Comparison of ENCODE assay signal across 1 cellular context in the genomic region with DNA sequence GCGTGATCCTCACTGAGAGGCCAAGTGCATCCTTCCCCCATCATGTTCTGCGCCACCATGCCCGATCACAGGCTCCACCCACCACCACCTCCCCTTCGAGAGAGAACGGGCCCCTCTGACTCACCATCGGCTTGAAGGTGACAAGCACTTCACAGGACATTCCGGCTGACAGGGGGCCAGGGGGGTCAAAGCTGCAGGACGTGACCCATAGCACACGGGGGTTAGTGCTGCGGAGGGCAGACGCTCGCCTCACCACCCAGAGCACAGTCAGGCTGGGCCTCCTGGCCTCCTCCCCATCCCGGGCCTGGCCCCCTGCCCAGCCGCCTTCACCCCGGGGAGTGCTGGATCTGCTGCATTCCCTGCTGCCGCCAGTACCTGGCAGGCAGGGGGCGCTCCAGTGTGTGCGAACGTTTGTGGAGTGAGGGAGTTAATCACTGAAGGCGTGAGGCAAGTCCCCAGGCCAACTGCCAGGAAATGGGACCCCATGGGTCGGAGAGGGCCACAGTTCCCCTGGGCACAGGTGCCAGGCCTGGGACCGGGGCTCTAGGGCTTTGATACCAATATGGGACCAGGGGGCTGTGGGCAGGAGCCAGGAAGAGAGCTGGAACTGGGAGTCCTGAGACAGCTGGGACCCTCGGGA.
TF ChIP-seq lines count a peak whose summit lies in the region.

No MANE protein-coding gene starts in this region.

TF ChIP-seq in WTC11, 78 proteins besides CTCF, POLR2A, EP300 and RAD21 (continued from another document and continues in another):
- TF ChIP-seq, protein P1, sequence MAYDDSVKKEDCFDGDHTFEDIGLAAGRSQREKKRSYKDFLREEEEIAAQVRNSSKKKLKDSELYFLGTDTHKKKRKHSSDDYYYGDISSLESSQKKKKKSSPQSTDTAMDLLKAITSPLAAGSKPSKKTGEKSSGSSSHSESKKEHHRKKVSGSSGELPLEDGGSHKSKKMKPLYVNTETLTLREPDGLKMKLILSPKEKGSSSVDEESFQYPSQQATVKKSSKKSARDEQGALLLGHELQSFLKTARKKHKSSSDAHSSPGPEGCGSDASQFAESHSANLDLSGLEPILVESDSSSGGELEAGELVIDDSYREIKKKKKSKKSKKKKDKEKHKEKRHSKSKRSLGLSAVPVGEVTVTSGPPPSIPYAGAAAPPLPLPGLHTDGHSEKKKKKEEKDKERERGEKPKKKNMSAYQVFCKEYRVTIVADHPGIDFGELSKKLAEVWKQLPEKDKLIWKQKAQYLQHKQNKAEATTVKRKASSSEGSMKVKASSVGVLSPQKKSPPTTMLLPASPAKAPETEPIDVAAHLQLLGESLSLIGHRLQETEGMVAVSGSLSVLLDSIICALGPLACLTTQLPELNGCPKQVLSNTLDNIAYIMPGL (CRISPR knock-in tag; IDR thresholded peaks at IDR 0.05) = peak; percentile 95
- TF ChIP-seq FOXK1 (CRISPR knock-in tag; IDR thresholded peaks at IDR 0.05) = peak; percentile 36; the same call in 1 of the 2 replicates
- 0 out of 2 replicates have a peak, but pooled peaks have one; percentile 30 for TF ChIP-seq CREB1 (CRISPR knock-in tag; IDR thresholded peaks at IDR 0.05)
- TF ChIP-seq ZNF121 (CRISPR knock-in tag; IDR thresholded peaks at IDR 0.05) = no peak
- TF ChIP-seq SP1 (CRISPR knock-in tag; conservative IDR thresholded peaks at IDR 0.05) = peak; percentile 61; the same call in 1 of the 2 replicates
- no peak for TF ChIP-seq RORB (CRISPR knock-in tag; IDR thresholded peaks at IDR 0.05)
- 0 out of 2 replicates have a peak, but pooled peaks have one; percentile 59 for TF ChIP-seq GABPB1 (CRISPR knock-in tag; IDR thresholded peaks at IDR 0.05)
- TF ChIP-seq CBFB (CRISPR knock-in tag; IDR thresholded peaks at IDR 0.05; ENCODE audit: low read depth) = no peak
- TF ChIP-seq OVOL2 (CRISPR knock-in tag; IDR thresholded peaks at IDR 0.05; ENCODE audit: borderline replicate concordance) = no peak
- TF ChIP-seq, protein P2, sequence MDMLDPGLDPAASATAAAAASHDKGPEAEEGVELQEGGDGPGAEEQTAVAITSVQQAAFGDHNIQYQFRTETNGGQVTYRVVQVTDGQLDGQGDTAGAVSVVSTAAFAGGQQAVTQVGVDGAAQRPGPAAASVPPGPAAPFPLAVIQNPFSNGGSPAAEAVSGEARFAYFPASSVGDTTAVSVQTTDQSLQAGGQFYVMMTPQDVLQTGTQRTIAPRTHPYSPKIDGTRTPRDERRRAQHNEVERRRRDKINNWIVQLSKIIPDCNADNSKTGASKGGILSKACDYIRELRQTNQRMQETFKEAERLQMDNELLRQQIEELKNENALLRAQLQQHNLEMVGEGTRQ (CRISPR knock-in tag; IDR thresholded peaks at IDR 0.05) = no peak
- no peak for TF ChIP-seq PRRX2 (CRISPR knock-in tag; IDR thresholded peaks at IDR 0.05)
- no peak for TF ChIP-seq JAZF1 (CRISPR knock-in tag; IDR thresholded peaks at IDR 0.05)
- TF ChIP-seq, protein P3, sequence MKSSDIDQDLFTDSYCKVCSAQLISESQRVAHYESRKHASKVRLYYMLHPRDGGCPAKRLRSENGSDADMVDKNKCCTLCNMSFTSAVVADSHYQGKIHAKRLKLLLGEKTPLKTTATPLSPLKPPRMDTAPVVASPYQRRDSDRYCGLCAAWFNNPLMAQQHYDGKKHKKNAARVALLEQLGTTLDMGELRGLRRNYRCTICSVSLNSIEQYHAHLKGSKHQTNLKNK (CRISPR knock-in tag; IDR thresholded peaks at IDR 0.05) = no peak
- TF ChIP-seq, protein P4, sequence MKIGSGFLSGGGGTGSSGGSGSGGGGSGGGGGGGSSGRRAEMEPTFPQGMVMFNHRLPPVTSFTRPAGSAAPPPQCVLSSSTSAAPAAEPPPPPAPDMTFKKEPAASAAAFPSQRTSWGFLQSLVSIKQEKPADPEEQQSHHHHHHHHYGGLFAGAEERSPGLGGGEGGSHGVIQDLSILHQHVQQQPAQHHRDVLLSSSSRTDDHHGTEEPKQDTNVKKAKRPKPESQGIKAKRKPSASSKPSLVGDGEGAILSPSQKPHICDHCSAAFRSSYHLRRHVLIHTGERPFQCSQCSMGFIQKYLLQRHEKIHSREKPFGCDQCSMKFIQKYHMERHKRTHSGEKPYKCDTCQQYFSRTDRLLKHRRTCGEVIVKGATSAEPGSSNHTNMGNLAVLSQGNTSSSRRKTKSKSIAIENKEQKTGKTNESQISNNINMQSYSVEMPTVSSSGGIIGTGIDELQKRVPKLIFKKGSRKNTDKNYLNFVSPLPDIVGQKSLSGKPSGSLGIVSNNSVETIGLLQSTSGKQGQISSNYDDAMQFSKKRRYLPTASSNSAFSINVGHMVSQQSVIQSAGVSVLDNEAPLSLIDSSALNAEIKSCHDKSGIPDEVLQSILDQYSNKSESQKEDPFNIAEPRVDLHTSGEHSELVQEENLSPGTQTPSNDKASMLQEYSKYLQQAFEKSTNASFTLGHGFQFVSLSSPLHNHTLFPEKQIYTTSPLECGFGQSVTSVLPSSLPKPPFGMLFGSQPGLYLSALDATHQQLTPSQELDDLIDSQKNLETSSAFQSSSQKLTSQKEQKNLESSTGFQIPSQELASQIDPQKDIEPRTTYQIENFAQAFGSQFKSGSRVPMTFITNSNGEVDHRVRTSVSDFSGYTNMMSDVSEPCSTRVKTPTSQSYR (CRISPR knock-in tag; IDR thresholded peaks at IDR 0.05) = no peak
- no peak for TF ChIP-seq TCF7 (CRISPR knock-in tag; IDR thresholded peaks at IDR 0.05; ENCODE audit: low read depth)
- TF ChIP-seq, protein P5, sequence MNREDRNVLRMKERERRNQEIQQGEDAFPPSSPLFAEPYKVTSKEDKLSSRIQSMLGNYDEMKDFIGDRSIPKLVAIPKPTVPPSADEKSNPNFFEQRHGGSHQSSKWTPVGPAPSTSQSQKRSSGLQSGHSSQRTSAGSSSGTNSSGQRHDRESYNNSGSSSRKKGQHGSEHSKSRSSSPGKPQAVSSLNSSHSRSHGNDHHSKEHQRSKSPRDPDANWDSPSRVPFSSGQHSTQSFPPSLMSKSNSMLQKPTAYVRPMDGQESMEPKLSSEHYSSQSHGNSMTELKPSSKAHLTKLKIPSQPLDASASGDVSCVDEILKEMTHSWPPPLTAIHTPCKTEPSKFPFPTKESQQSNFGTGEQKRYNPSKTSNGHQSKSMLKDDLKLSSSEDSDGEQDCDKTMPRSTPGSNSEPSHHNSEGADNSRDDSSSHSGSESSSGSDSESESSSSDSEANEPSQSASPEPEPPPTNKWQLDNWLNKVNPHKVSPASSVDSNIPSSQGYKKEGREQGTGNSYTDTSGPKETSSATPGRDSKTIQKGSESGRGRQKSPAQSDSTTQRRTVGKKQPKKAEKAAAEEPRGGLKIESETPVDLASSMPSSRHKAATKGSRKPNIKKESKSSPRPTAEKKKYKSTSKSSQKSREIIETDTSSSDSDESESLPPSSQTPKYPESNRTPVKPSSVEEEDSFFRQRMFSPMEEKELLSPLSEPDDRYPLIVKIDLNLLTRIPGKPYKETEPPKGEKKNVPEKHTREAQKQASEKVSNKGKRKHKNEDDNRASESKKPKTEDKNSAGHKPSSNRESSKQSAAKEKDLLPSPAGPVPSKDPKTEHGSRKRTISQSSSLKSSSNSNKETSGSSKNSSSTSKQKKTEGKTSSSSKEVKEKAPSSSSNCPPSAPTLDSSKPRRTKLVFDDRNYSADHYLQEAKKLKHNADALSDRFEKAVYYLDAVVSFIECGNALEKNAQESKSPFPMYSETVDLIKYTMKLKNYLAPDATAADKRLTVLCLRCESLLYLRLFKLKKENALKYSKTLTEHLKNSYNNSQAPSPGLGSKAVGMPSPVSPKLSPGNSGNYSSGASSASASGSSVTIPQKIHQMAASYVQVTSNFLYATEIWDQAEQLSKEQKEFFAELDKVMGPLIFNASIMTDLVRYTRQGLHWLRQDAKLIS (CRISPR knock-in tag; IDR thresholded peaks at IDR 0.05; ENCODE audit: borderline replicate concordance) = no peak
- no peak for TF ChIP-seq ESRRA (CRISPR knock-in tag; IDR thresholded peaks at IDR 0.05; ENCODE audit: borderline replicate concordance)
- TF ChIP-seq, protein P6, sequence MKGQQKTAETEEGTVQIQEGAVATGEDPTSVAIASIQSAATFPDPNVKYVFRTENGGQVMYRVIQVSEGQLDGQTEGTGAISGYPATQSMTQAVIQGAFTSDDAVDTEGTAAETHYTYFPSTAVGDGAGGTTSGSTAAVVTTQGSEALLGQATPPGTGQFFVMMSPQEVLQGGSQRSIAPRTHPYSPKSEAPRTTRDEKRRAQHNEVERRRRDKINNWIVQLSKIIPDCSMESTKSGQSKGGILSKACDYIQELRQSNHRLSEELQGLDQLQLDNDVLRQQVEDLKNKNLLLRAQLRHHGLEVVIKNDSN (CRISPR knock-in tag; IDR thresholded peaks at IDR 0.05) = no peak
- no peak for TF ChIP-seq MXD4 (CRISPR knock-in tag; IDR thresholded peaks at IDR 0.05; ENCODE audit: borderline replicate concordance)
- TF ChIP-seq, protein P7, sequence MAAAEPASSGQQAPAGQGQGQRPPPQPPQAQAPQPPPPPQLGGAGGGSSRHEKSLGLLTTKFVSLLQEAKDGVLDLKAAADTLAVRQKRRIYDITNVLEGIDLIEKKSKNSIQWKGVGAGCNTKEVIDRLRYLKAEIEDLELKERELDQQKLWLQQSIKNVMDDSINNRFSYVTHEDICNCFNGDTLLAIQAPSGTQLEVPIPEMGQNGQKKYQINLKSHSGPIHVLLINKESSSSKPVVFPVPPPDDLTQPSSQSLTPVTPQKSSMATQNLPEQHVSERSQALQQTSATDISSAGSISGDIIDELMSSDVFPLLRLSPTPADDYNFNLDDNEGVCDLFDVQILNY (CRISPR knock-in tag; IDR thresholded peaks at IDR 0.05) = no peak
- TF ChIP-seq, protein P8, sequence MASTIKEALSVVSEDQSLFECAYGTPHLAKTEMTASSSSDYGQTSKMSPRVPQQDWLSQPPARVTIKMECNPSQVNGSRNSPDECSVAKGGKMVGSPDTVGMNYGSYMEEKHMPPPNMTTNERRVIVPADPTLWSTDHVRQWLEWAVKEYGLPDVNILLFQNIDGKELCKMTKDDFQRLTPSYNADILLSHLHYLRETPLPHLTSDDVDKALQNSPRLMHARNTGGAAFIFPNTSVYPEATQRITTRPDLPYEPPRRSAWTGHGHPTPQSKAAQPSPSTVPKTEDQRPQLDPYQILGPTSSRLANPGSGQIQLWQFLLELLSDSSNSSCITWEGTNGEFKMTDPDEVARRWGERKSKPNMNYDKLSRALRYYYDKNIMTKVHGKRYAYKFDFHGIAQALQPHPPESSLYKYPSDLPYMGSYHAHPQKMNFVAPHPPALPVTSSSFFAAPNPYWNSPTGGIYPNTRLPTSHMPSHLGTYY (CRISPR knock-in tag; IDR thresholded peaks at IDR 0.05) = no peak
- no peak for TF ChIP-seq NR1H2 (CRISPR knock-in tag; IDR thresholded peaks at IDR 0.05)
- TF ChIP-seq JUN (CRISPR knock-in tag; IDR thresholded peaks at IDR 0.05) = no peak
- no peak for TF ChIP-seq NR3C1 (CRISPR knock-in tag; conservative IDR thresholded peaks at IDR 0.05; ENCODE audit: low read depth)
- peak; percentile 94 for TF ChIP-seq ZNF423 (CRISPR knock-in tag; IDR thresholded peaks at IDR 0.05)
- TF ChIP-seq, protein P9, sequence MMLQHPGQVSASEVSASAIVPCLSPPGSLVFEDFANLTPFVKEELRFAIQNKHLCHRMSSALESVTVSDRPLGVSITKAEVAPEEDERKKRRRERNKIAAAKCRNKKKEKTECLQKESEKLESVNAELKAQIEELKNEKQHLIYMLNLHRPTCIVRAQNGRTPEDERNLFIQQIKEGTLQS (CRISPR knock-in tag; conservative IDR thresholded peaks at IDR 0.05) = no peak
- TF ChIP-seq SOX15 (CRISPR knock-in tag; IDR thresholded peaks at IDR 0.05) = no peak
- no peak; the same call in 1 of the 2 replicates for TF ChIP-seq TEAD1 (CRISPR knock-in tag; IDR thresholded peaks at IDR 0.05)
- no peak for TF ChIP-seq FOXP1 (CRISPR knock-in tag; IDR thresholded peaks at IDR 0.05; ENCODE audit: borderline replicate concordance)
- no peak for TF ChIP-seq ZNF317 (CRISPR knock-in tag; IDR thresholded peaks at IDR 0.05; ENCODE audit: borderline replicate concordance, low read depth)
- TF ChIP-seq, protein P10, sequence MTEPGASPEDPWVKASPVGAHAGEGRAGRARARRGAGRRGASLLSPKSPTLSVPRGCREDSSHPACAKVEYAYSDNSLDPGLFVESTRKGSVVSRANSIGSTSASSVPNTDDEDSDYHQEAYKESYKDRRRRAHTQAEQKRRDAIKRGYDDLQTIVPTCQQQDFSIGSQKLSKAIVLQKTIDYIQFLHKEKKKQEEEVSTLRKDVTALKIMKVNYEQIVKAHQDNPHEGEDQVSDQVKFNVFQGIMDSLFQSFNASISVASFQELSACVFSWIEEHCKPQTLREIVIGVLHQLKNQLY (CRISPR knock-in tag; IDR thresholded peaks at IDR 0.05) = no peak
- TF ChIP-seq, protein P11, sequence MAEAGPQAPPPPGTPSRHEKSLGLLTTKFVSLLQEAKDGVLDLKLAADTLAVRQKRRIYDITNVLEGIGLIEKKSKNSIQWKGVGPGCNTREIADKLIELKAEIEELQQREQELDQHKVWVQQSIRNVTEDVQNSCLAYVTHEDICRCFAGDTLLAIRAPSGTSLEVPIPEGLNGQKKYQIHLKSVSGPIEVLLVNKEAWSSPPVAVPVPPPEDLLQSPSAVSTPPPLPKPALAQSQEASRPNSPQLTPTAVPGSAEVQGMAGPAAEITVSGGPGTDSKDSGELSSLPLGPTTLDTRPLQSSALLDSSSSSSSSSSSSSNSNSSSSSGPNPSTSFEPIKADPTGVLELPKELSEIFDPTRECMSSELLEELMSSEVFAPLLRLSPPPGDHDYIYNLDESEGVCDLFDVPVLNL (CRISPR knock-in tag; IDR thresholded peaks at IDR 0.05; ENCODE audit: borderline replicate concordance, low read depth) = no peak
- TF ChIP-seq NFE2L1 (CRISPR knock-in tag; IDR thresholded peaks at IDR 0.05) = no peak
- no peak for TF ChIP-seq ZNF416 (CRISPR knock-in tag; IDR thresholded peaks at IDR 0.05)
- TF ChIP-seq, protein P12, sequence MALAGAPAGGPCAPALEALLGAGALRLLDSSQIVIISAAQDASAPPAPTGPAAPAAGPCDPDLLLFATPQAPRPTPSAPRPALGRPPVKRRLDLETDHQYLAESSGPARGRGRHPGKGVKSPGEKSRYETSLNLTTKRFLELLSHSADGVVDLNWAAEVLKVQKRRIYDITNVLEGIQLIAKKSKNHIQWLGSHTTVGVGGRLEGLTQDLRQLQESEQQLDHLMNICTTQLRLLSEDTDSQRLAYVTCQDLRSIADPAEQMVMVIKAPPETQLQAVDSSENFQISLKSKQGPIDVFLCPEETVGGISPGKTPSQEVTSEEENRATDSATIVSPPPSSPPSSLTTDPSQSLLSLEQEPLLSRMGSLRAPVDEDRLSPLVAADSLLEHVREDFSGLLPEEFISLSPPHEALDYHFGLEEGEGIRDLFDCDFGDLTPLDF (CRISPR knock-in tag; IDR thresholded peaks at IDR 0.05) = 0 out of 2 replicates have a peak, but pooled peaks have one; percentile 38
- TF ChIP-seq ZNF671 (CRISPR knock-in tag; IDR thresholded peaks at IDR 0.05) = no peak
- TF ChIP-seq ZBTB21 (CRISPR knock-in tag; IDR thresholded peaks at IDR 0.05; ENCODE audit: borderline replicate concordance) = no peak
